Comparison of ENCODE assay signal across 10 cellular contexts in genomic region chr5:135376961-135377621, GRCh38.
A peak's percentile ranks its signal among the peaks of the same experiment; 100 is the strongest.
DNase-seq lines count a peak whose midpoint lies in the region; ATAC-seq, FAIRE-seq and TF ChIP-seq lines count a peak whose summit lies in the region.
"Had no signal": no experiment of that assay in that cellular context is flagged by ENCODE, and none has a peak within 500 bp of the region (broad histone marks: within the 10 kb centered on the region; RNA-seq: fewer than 3 reads in every experiment).

No MANE protein-coding gene starts in this region.

- H3K4me1 ChIP-seq in mucosa of stomach (ENCODE audit: control insufficient read depth, insufficient read depth, low read length): peaks cover 55% of the 10 kb centered on the region

- H3K9ac ChIP-seq in mucosa of stomach (ENCODE audit: low read length): peak overlapping the region; percentile 26

- H3K4me3 ChIP-seq in mucosa of stomach (ENCODE audit: low read length): no peak overlapping the region
- H3K4me3 ChIP-seq: gastroesophageal sphincter had no signal

- H3K27me3 ChIP-seq in mucosa of stomach (ENCODE audit: control insufficient read depth, insufficient read depth, low read length): no peaks in the 10 kb centered on the region
- H3K27me3 ChIP-seq: gastroesophageal sphincter had no signal

- DNase-seq in C1 segment of cervical spinal cord (lab: John Stamatoyannopoulos, UW): no peak
- DNase-seq in amniotic stem cell (lab: John Stamatoyannopoulos, UW): no peak
- DNase-seq in DMS 273 (lab: John Stamatoyannopoulos, UW; ENCODE audit: unreplicated experiment): no peak
- no peak for DNase-seq in urothelium cell line (ENCODE audit: low spot score)

- no peaks in the 10 kb centered on the region for H3K36me3 ChIP-seq in mucosa of stomach (ENCODE audit: control insufficient read depth, insufficient read depth, low read length)

- ATAC-seq in GM18511 (IDR thresholded peaks at IDR 0.05; ENCODE audit: unreplicated experiment) (peak; percentile 81), HG02610 (IDR thresholded peaks at IDR 0.05; ENCODE audit: unreplicated experiment) (peak; percentile 93), SK-N-SH treated with all-trans-retinoic acid at 6 μM for 48 hours (peak; percentile 79)
- ATAC-seq: gastroesophageal sphincter had no signal

- no peaks in the 10 kb centered on the region for H3K9me3 ChIP-seq in mucosa of stomach (ENCODE audit: control insufficient read depth, low read length)
- H3K9me3 ChIP-seq: gastroesophageal sphincter had no signal

- no peak for FAIRE-seq in urothelium cell line (lab: Jason Lieb, UNC)
- FAIRE-seq: TTC549 had no signal

TF ChIP-seq in SK-N-SH treated with all-trans-retinoic acid at 6 μM for 48 hours, 23 proteins besides CTCF, POLR2A, EP300 and RAD21:
- TF ChIP-seq ZFP3 (CRISPR knock-in tag; IDR thresholded peaks at IDR 0.05) (no peak), TCF4 (CRISPR knock-in tag; IDR thresholded peaks at IDR 0.05; ENCODE audit: borderline replicate concordance) (peak; percentile 71; the same call in 1 of the 2 replicates), ISL1 (CRISPR knock-in tag; IDR thresholded peaks at IDR 0.05) (0 out of 2 replicates have a peak, but pooled peaks have one; percentile 19), SNAI2 (CRISPR knock-in tag; IDR thresholded peaks at IDR 0.05) (no peak)
